24 cellular contexts compared by ENCODE assay signal in the genomic region with DNA sequence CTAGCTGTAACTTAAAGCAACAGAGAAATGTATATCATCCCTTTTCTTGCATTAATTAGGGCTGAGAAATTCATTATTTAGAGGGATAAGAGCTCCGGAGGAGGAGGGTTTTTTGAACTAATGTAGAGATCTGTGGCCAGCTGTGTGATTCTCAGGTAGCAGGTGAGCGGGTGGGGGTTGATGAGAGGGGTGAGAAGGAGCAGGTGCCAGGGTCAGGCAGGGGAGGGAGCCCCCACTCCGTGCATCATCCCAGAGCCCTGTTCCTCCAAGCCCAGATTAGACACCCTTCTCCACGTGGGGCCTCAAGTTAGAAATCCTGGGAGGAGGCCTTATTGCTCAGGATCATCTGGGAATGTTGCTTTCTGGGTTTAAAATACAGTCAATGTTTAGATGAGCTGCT. TPM values are rescaled to one million over a fixed set of nuclear protein-coding genes. Genes with fewer than 3 reads are reported as not detected.
DNase-seq lines count a peak whose midpoint lies in the region; ATAC-seq and TF ChIP-seq lines count a peak whose summit lies in the region.
"Had no signal": no experiment of that assay in that cellular context is flagged by ENCODE, and none has a peak within 500 bp of the region (broad histone marks: within the 10 kb centered on the region; RNA-seq: fewer than 3 reads in every experiment).

No MANE protein-coding gene starts in this region.

- TF ChIP-seq CTCF in RWPE1 (conservative IDR thresholded peaks at IDR 0.05; ENCODE audit: low read depth), result no peak
- no peak for TF ChIP-seq CTCF in natural killer cell (IDR thresholded peaks at IDR 0.05)
- no peak for TF ChIP-seq CTCF in tibial artery (IDR thresholded peaks at IDR 0.05)
- no peak for TF ChIP-seq CTCF in OCI-LY7 (conservative IDR thresholded peaks at IDR 0.05; ENCODE audit: low read length)

- H3K9me2 ChIP-seq in OCI-LY7 (ENCODE audit: insufficient read depth, low read length), result no peaks in the 10 kb centered on the region

- H3K27me3 ChIP-seq in tibial artery, result no peaks in the 10 kb centered on the region
- H3K27me3 ChIP-seq: suprapubic skin had no signal

- H3K4me2 ChIP-seq in OCI-LY7 (ENCODE audit: low read length), result no peak overlapping the region

- H3K4me3 ChIP-seq in tibial artery (peak overlapping the region in 1 of 2 donors; percentile 30), OCI-LY7 (ENCODE audit: low read depth, low read length, poor library complexity, severe bottlenecking) (no peak overlapping the region)
- H3K4me3 ChIP-seq: suprapubic skin had no signal

- peak overlapping the region; percentile 13; the same call in 1 of the 2 replicates for H3K27ac ChIP-seq in RWPE1
- H3K27ac ChIP-seq in tibial artery, result peak overlapping the region; percentile 73 to 78
- no peak overlapping the region for H3K27ac ChIP-seq in OCI-LY7 (ENCODE audit: low read depth, low read length, poor library complexity, severe bottlenecking)
- H3K27ac ChIP-seq: suprapubic skin had no signal

- H3K79me2 ChIP-seq in OCI-LY7 (ENCODE audit: insufficient read depth, low read depth, low read length), result no peaks in the 10 kb centered on the region

- peak; percentile 35 for DNase-seq in cardiac septum (ENCODE audit: low spot score)
- DNase-seq in Right ventricle myocardium inferior (ENCODE audit: missing footprints), result no peak
- DNase-seq in RWPE1 (ENCODE audit: low spot score), result no peak
- no peak for DNase-seq in natural killer cell
- DNase-seq in tibial artery, result no peak
- DNase-seq in OCI-LY7 (ENCODE audit: low spot score), result no peak
- no peak for DNase-seq in activated CD4-positive, alpha-beta T cell treated with anti-CD3 and anti-CD28 coated beads for 1 hour
- DNase-seq: activated CD4-positive, CD25-positive, alpha-beta regulatory T cell; activated CD8-positive, alpha-beta memory T cell treated with anti-CD3 and anti-CD28 coated beads for 24 hours; activated naive CD4-positive, alpha-beta T cell treated with anti-CD3 and anti-CD28 coated beads, Interleukin-2, amount 50 U/mL, for 16 hours; activated T-cell treated with anti-CD3 and anti-CD28 coated beads, Interleukin-2, amount 50 U/mL, for 48 hours; CD4-positive, CD25-positive, alpha-beta regulatory T cell; cortex of kidney; DMS79; mesendoderm; NCI-H446; nephron progenitor cell; PC-3 had no signal

- H3K4me1 Mint-ChIP-seq in natural killer cell, result peaks cover 99% of the 10 kb centered on the region in 2 donors

- intact Hi-C loops in cardiac septum (cut with DNase I) (no loop called here), Right ventricle myocardium inferior (cut with DNase I) (no loop called here), natural killer cell (cut with micrococcal nuclease) (loop anchor here (5.0 kb wide), 1 partner anchor 48 kb away; no protein-coding TSS in a partner anchor), tibial artery (cut with DNase I; ENCODE audit: low total_unique reads) (no loop called here), OCI-LY7 (cut with micrococcal nuclease; ENCODE audit: unreplicated experiment) (no loop called here)

- H3K27ac Mint-ChIP-seq in natural killer cell, result peak overlapping the region; percentile 89 to 100
- H3K27ac Mint-ChIP-seq: brain, nephron progenitor cell had no signal

- no peak overlapping the region for H2AFZ ChIP-seq in OCI-LY7 (ENCODE audit: low read length)

- no TSS peak for BruUV-seq in OCI-LY7 (replicated peaks; lab: Mats Ljungman, UMichigan)

- peak overlapping the region; percentile 78 for H3K4me3 Mint-ChIP-seq in natural killer cell
- H3K4me3 Mint-ChIP-seq: brain; CD4-positive, CD25-positive, alpha-beta regulatory T cell; nephron progenitor cell had no signal

- H3K36me3 ChIP-seq in tibial artery, result peaks cover 56 to 87% (median 77%) of the 10 kb centered on the region in 3 donors
- no peaks in the 10 kb centered on the region for H3K36me3 ChIP-seq in OCI-LY7 (ENCODE audit: insufficient read depth, low read length)

- POLR2A ChIA-PET in RWPE1 (lab: Yijun Ruan, JAX; ENCODE audit: low non-redundant PET), result no interaction called here
- POLR2A ChIA-PET in OCI-LY7 (lab: Charles Lee), result interaction anchor here (0.5 to 1.1 kb wide), 3 partner anchors 10 to 44 kb away, joined by 3 to 6 read pairs (median 3); no protein-coding TSS in a partner anchor

- CTCF ChIA-PET in RWPE1 (lab: Yijun Ruan, JAX) (no interaction called here), OCI-LY7 (lab: Charles Lee; ENCODE audit: unreplicated experiment) (no interaction called here)

- no peak for ATAC-seq in Right ventricle myocardium inferior
- no peak for ATAC-seq in natural killer cell
- ATAC-seq in HG03354 (IDR thresholded peaks at IDR 0.05; ENCODE audit: poor library complexity, severe bottlenecking, unreplicated experiment), result no peak
- ATAC-seq: HCT116, HepG2, PC-3 had no signal

- H3K4me1 ChIP-seq in tibial artery (peaks cover 6 to 100% (median 99%) of the 10 kb centered on the region in 4 donors), OCI-LY7 (ENCODE audit: insufficient read depth, low read length, poor library complexity, severe bottlenecking) (peaks cover 6% of the 10 kb centered on the region)

- H3K9me3 ChIP-seq in tibial artery (no peaks in the 10 kb centered on the region), OCI-LY7 (ENCODE audit: low read length) (no peaks in the 10 kb centered on the region)
- H3K9me3 ChIP-seq: suprapubic skin had no signal

- H3K36me3 Mint-ChIP-seq in natural killer cell, result no peaks in the 10 kb centered on the region
- H3K36me3 Mint-ChIP-seq: brain; CD4-positive, CD25-positive, alpha-beta regulatory T cell had no signal

- no peaks in the 10 kb centered on the region for H4K20me1 ChIP-seq in OCI-LY7 (ENCODE audit: insufficient read depth, low read length)

- no peaks in the 10 kb centered on the region for H3K27me3 Mint-ChIP-seq in natural killer cell (ENCODE audit: low read depth in 2 of 2)
- H3K27me3 Mint-ChIP-seq: CD4-positive, CD25-positive, alpha-beta regulatory T cell had no signal

- H3K9me3 Mint-ChIP-seq in natural killer cell, result no peaks in the 10 kb centered on the region
- H3K9me3 Mint-ChIP-seq: brain, nephron progenitor cell had no signal

RNA-seq across cellular contexts. Expression of gene ZBTB16, which starts 24.9 kb away (rescaled TPM):
- total RNA-seq in cardiac septum (25.4 TPM), Right ventricle myocardium inferior (78.1 TPM), natural killer cell (100 to 1,000 TPM; 104 to 224 (median 156) TPM), OCI-LY7 (2022) (not detected in 2 replicates)
- 0.03 TPM in 1 of 2 replicates, not detected in the other for total RNA-seq in OCI-LY7 (2014; rRNA removed; shearing (Covaris generic))
- total RNA-seq: HepG2, PC-3, SK-MEL-5 had no signal

Comparison
In these comparisons a context has a peak if more than half of its experiments do, and no peak if none do; other contexts are left out.
1. RNA of gene ZBTB16, which starts 24.9 kb away (total RNA-seq): 104 to 224 TPM in natural killer cell, 78.1 TPM in Right ventricle myocardium inferior (single experiment) and 25.4 TPM in cardiac septum (single experiment); 0.03 TPM in OCI-LY7; every median in the first group is over 10 times any median in the second.